10 cellular contexts compared by ENCODE assay signal in genomic region chr1:184747089-184747955, GRCh38. TPM values are rescaled to one million over a fixed set of nuclear protein-coding genes. Genes with fewer than 3 reads are reported as not detected.
DNase-seq lines count a peak whose midpoint lies in the region; ATAC-seq, FAIRE-seq and TF ChIP-seq lines count a peak whose summit lies in the region.
"Had no signal": no experiment of that assay in that cellular context is flagged by ENCODE, and none has a peak within 500 bp of the region (broad histone marks: within the 10 kb centered on the region; RNA-seq: fewer than 3 reads in every experiment).

No MANE protein-coding gene starts in this region.

- no peaks in the 10 kb centered on the region for H4K20me1 ChIP-seq in SU-DHL-6 (ENCODE audit: low read depth, low read length)

- TF ChIP-seq CTCF in SU-DHL-6 (IDR thresholded peaks at IDR 0.05; ENCODE audit: insufficient read depth, low read length, poor library complexity, severe bottlenecking), result no peak
- TF ChIP-seq CTCF in glutamatergic neuron (IDR thresholded peaks at IDR 0.05; ENCODE audit: partially characterized antibody, unreplicated experiment), result no peak

- no peaks in the 10 kb centered on the region for H3K36me3 Mint-ChIP-seq in glutamatergic neuron (ENCODE audit: unreplicated experiment)

- no peaks in the 10 kb centered on the region for H3K9me3 ChIP-seq in SU-DHL-6 (ENCODE audit: insufficient read depth, low read length)

- DNase-seq in GM12892 (ENCODE audit: insufficient read length), result no peak
- no peak for DNase-seq in glutamatergic neuron
- no peak for DNase-seq in activated CD4-positive, alpha-beta T cell treated with anti-CD3 and anti-CD28 coated beads, Interleukin-2, amount 50 U/mL, for 1 hour
- DNase-seq in central memory CD4-positive, alpha-beta T cell, result no peak
- no peak for DNase-seq in activated CD8-positive, alpha-beta memory T cell treated with anti-CD3 and anti-CD28 coated beads, Interleukin-2, amount 50 U/mL, for 4 hours
- DNase-seq: cortex of kidney; stimulated activated naive CD4-positive, alpha-beta T cell treated with Interleukin-2 at 50 U/mL for 16 hours had no signal

- no peak overlapping the region for H2AFZ ChIP-seq in SU-DHL-6 (ENCODE audit: low read depth, low read length, severe bottlenecking)

- no peaks in the 10 kb centered on the region for H3K27me3 Mint-ChIP-seq in glutamatergic neuron (ENCODE audit: unreplicated experiment)

- no peak for TF ChIP-seq POLR2A in GM12892 (IDR thresholded peaks at IDR 0.05; ENCODE audit: low read depth, low read length)

- H3K27ac ChIP-seq in SU-DHL-6 (ENCODE audit: low read depth, low read length), result peak overlapping the region; percentile 54

- peaks cover 17% of the 10 kb centered on the region for H3K4me1 Mint-ChIP-seq in glutamatergic neuron (ENCODE audit: low read depth, unreplicated experiment)

- no peak overlapping the region for H3K27ac Mint-ChIP-seq in glutamatergic neuron (ENCODE audit: unreplicated experiment)

- H3K36me3 ChIP-seq in SU-DHL-6 (ENCODE audit: low read length), result peaks cover 14% of the 10 kb centered on the region; the same call in 1 of the 2 replicates

- H3K4me3 Mint-ChIP-seq in glutamatergic neuron (ENCODE audit: unreplicated experiment), result no peak overlapping the region

- FAIRE-seq in GM12892 (lab: Jason Lieb, UNC), result peak; percentile 81

- H3F3A ChIP-seq in SU-DHL-6 (ENCODE audit: insufficient read depth), result peaks cover 7% of the 10 kb centered on the region; the same call in 1 of the 2 replicates

- no peaks in the 10 kb centered on the region for H3K9me2 ChIP-seq in SU-DHL-6 (replicated peaks; ENCODE audit: insufficient read depth, low read length)

- no peaks in the 10 kb centered on the region for H3K27me3 ChIP-seq in SU-DHL-6 (ENCODE audit: low read length)

- H3K9ac ChIP-seq in SU-DHL-6 (ENCODE audit: low read length), result no peak overlapping the region

- H3K79me2 ChIP-seq in SU-DHL-6 (ENCODE audit: insufficient read depth, low read length), result peaks cover 36% of the 10 kb centered on the region

- peak; percentile 84 for ATAC-seq in GM21423 (IDR thresholded peaks at IDR 0.05; ENCODE audit: unreplicated experiment)
- peak; percentile 60 for ATAC-seq in HG03196 (IDR thresholded peaks at IDR 0.05; ENCODE audit: unreplicated experiment)

- no peak overlapping the region for H3K4me3 ChIP-seq in SU-DHL-6 (ENCODE audit: insufficient read depth, low read length, poor library complexity, severe bottlenecking)

- H3K4me2 ChIP-seq in SU-DHL-6 (ENCODE audit: low read depth, low read length, poor library complexity, severe bottlenecking), result peak overlapping the region; percentile 21

- no peaks in the 10 kb centered on the region for H3K9me3 Mint-ChIP-seq in glutamatergic neuron (ENCODE audit: unreplicated experiment)

RNA-seq across cellular contexts. Expression of gene EDEM3, which starts 7.3 kb away (rescaled TPM):
- 6.8 TPM for polyA plus RNA-seq in GM12892 (2012; ENCODE audit: missing spikeins)
- total RNA-seq in glutamatergic neuron (ENCODE audit: unreplicated experiment), result 23.6 TPM
